10 cellular contexts compared by ENCODE assay signal in genomic region chr13:27022571-27023311, GRCh38.
DNase-seq lines count a peak whose midpoint lies in the region; ATAC-seq and TF ChIP-seq lines count a peak whose summit lies in the region.
"Had no signal": no experiment of that assay in that cellular context is flagged by ENCODE, and none has a peak within 500 bp of the region (broad histone marks: within the 10 kb centered on the region; RNA-seq: fewer than 3 reads in every experiment).

No MANE protein-coding gene starts in this region.

- POLR2A ChIA-PET in activated CD8-positive, alpha-beta T cell treated with anti-CD3 and anti-CD28 coated beads for 36 hours (lab: Charles Lee): interaction anchor here (1.1 to 1.3 kb wide), 2 partner anchors 9 to 17 kb away, joined by 3 to 4 read pairs; no protein-coding TSS in a partner anchor
- POLR2A ChIA-PET in activated CD8-positive, alpha-beta T cell treated with anti-CD3 and anti-CD28 coated beads, Interleukin-2, amount 10 ng/mL, durations not matched to agents 7 days and 5 days (lab: Charles Lee): interaction anchor here (0.7 kb wide), 2 partner anchors 22 to 64 kb away, joined by 3 read pairs; no protein-coding TSS in a partner anchor

- ATAC-seq in activated CD8-positive, alpha-beta T cell treated with anti-CD3 and anti-CD28 coated beads for 36 hours: peak; percentile 82
- no peak for ATAC-seq in activated CD8-positive, alpha-beta T cell treated with anti-CD3 and anti-CD28 coated beads, Interleukin-2, amount 10 ng/mL, durations not matched to agents 7 days and 5 days
- ATAC-seq in gastroesophageal sphincter (peak; percentile 73), GM19324 (IDR thresholded peaks at IDR 0.05; ENCODE audit: low FRiP score, unreplicated experiment) (no peak)

- H3K4me3 ChIP-seq in gastroesophageal sphincter: no peak overlapping the region
- no peak overlapping the region for H3K4me3 ChIP-seq in suprapubic skin
- H3K4me3 ChIP-seq in ascending aorta: no peak overlapping the region
- H3K4me3 ChIP-seq: heart right ventricle had no signal

- TF ChIP-seq POLR2A in gastroesophageal sphincter (IDR thresholded peaks at IDR 0.05) (no peak), suprapubic skin (IDR thresholded peaks at IDR 0.05) (no peak)

- 6 to 10% methylated on average over 2 to 5 of the region's 9 CpGs for WGBS in gastroesophageal sphincter (ENCODE audit: low coverage in 1 of 2), 2 donors
- WGBS in suprapubic skin: 51% methylated on average over 5 of the region's 9 CpGs

- H3K9me3 Mint-ChIP-seq in activated CD8-positive, alpha-beta T cell treated with anti-CD3 and anti-CD28 coated beads for 36 hours: no peaks in the 10 kb centered on the region
- H3K9me3 Mint-ChIP-seq in activated CD8-positive, alpha-beta T cell treated with anti-CD3 and anti-CD28 coated beads, Interleukin-2, amount 10 ng/mL, durations not matched to agents 7 days and 5 days (ENCODE audit: insufficient read depth): no peaks in the 10 kb centered on the region

- H3K27me3 ChIP-seq in gastroesophageal sphincter (no peaks in the 10 kb centered on the region), suprapubic skin (no peaks in the 10 kb centered on the region), ascending aorta (no peaks in the 10 kb centered on the region)

- H3K36me3 ChIP-seq in gastroesophageal sphincter (no peaks in the 10 kb centered on the region), suprapubic skin (no peaks in the 10 kb centered on the region), ascending aorta (no peaks in the 10 kb centered on the region)
- H3K36me3 ChIP-seq: heart right ventricle had no signal

- no peak for TF ChIP-seq CTCF in activated CD8-positive, alpha-beta T cell treated with anti-CD3 and anti-CD28 coated beads for 36 hours (IDR thresholded peaks at IDR 0.05)
- no peak for TF ChIP-seq CTCF in gastroesophageal sphincter (IDR thresholded peaks at IDR 0.05)
- TF ChIP-seq CTCF in suprapubic skin (IDR thresholded peaks at IDR 0.05): no peak
- TF ChIP-seq CTCF in ascending aorta (IDR thresholded peaks at IDR 0.05): no peak
- no peak for TF ChIP-seq CTCF in GM20000 (IDR thresholded peaks at IDR 0.05; ENCODE audit: extremely low read depth, missing control alignments)

- DNase-seq in activated CD8-positive, alpha-beta T cell treated with anti-CD3 and anti-CD28 coated beads for 36 hours: no peak
- DNase-seq in activated CD8-positive, alpha-beta T cell treated with anti-CD3 and anti-CD28 coated beads, Interleukin-2, amount 10 ng/mL, durations not matched to agents 7 days and 5 days: no peak
- peak; percentile 60 to 72 for DNase-seq in SHP77 (lab: John Stamatoyannopoulos, UW)
- peak in 1 of 2 donors; percentile 69 for DNase-seq in suprapubic skin (ENCODE audit: low spot score in 2 of 2)
- no peak for DNase-seq in ascending aorta (ENCODE audit: low spot score in 2 of 2)
- DNase-seq in GM20000 (ENCODE audit: low spot score): no peak
- DNase-seq: heart right ventricle; stimulated activated CD4-positive, alpha-beta T cell treated with anti-CD3 and anti-CD28 coated beads, Interleukin-4, amount 100 ng/mL, for 24 hours had no signal

- CTCF ChIA-PET in activated CD8-positive, alpha-beta T cell treated with anti-CD3 and anti-CD28 coated beads for 36 hours (lab: Charles Lee): no interaction called here
- CTCF ChIA-PET in activated CD8-positive, alpha-beta T cell treated with anti-CD3 and anti-CD28 coated beads, Interleukin-2, amount 10 ng/mL, durations not matched to agents 7 days and 5 days (lab: Charles Lee): interaction anchor here (3.9 kb wide), 1 partner anchor 38 kb away, joined by 13 read pairs; no protein-coding TSS in a partner anchor

- H3K27me3 Mint-ChIP-seq in activated CD8-positive, alpha-beta T cell treated with anti-CD3 and anti-CD28 coated beads for 36 hours: peaks cover 2% of the 10 kb centered on the region
- H3K27me3 Mint-ChIP-seq in activated CD8-positive, alpha-beta T cell treated with anti-CD3 and anti-CD28 coated beads, Interleukin-2, amount 10 ng/mL, durations not matched to agents 7 days and 5 days (ENCODE audit: low read depth): peaks cover 8% of the 10 kb centered on the region

- H3K36me3 Mint-ChIP-seq in activated CD8-positive, alpha-beta T cell treated with anti-CD3 and anti-CD28 coated beads for 36 hours (ENCODE audit: low read depth): no peaks in the 10 kb centered on the region
- H3K36me3 Mint-ChIP-seq in activated CD8-positive, alpha-beta T cell treated with anti-CD3 and anti-CD28 coated beads, Interleukin-2, amount 10 ng/mL, durations not matched to agents 7 days and 5 days (ENCODE audit: low read depth): no peaks in the 10 kb centered on the region

- no peaks in the 10 kb centered on the region for H3K9me3 ChIP-seq in gastroesophageal sphincter
- no peaks in the 10 kb centered on the region for H3K9me3 ChIP-seq in suprapubic skin
- H3K9me3 ChIP-seq in ascending aorta: no peaks in the 10 kb centered on the region
- H3K9me3 ChIP-seq: heart right ventricle had no signal

- peak overlapping the region; percentile 74 to 82 (median 81) for H3K27ac ChIP-seq in gastroesophageal sphincter
- no peak overlapping the region for H3K27ac ChIP-seq in suprapubic skin
- H3K27ac ChIP-seq in ascending aorta: no peak overlapping the region
- H3K27ac ChIP-seq: heart right ventricle had no signal

- intact Hi-C loops in activated CD8-positive, alpha-beta T cell treated with anti-CD3 and anti-CD28 coated beads for 36 hours (cut with micrococcal nuclease): no loop called here
- intact Hi-C loops in ascending aorta (cut with DNase I): no loop called here

- no peak overlapping the region for H3K4me3 Mint-ChIP-seq in activated CD8-positive, alpha-beta T cell treated with anti-CD3 and anti-CD28 coated beads for 36 hours
- H3K4me3 Mint-ChIP-seq in activated CD8-positive, alpha-beta T cell treated with anti-CD3 and anti-CD28 coated beads, Interleukin-2, amount 10 ng/mL, durations not matched to agents 7 days and 5 days: no peak overlapping the region

- no peak overlapping the region for H3K27ac Mint-ChIP-seq in activated CD8-positive, alpha-beta T cell treated with anti-CD3 and anti-CD28 coated beads for 36 hours
- H3K27ac Mint-ChIP-seq in activated CD8-positive, alpha-beta T cell treated with anti-CD3 and anti-CD28 coated beads, Interleukin-2, amount 10 ng/mL, durations not matched to agents 7 days and 5 days: no peak overlapping the region

- TF ChIP-seq EP300 in gastroesophageal sphincter (IDR thresholded peaks at IDR 0.05) (no peak), suprapubic skin (IDR thresholded peaks at IDR 0.05) (peak; percentile 39)

- H3K4me1 Mint-ChIP-seq in activated CD8-positive, alpha-beta T cell treated with anti-CD3 and anti-CD28 coated beads for 36 hours (ENCODE audit: low read depth): no peaks in the 10 kb centered on the region
- peaks cover 17% of the 10 kb centered on the region for H3K4me1 Mint-ChIP-seq in activated CD8-positive, alpha-beta T cell treated with anti-CD3 and anti-CD28 coated beads, Interleukin-2, amount 10 ng/mL, durations not matched to agents 7 days and 5 days (ENCODE audit: low read depth)

- H3K4me1 ChIP-seq in gastroesophageal sphincter: peaks cover 0 to 75% (median 13%) of the 10 kb centered on the region in 3 donors
- no peaks in the 10 kb centered on the region for H3K4me1 ChIP-seq in suprapubic skin
- no peaks in the 10 kb centered on the region for H3K4me1 ChIP-seq in ascending aorta
- H3K4me1 ChIP-seq: heart right ventricle had no signal

Comparison
In these comparisons a context has a peak if more than half of its experiments do, and no peak if none do; other contexts are left out.
1. ATAC-seq: peak in activated CD8-positive, alpha-beta T cell treated with anti-CD3 and anti-CD28 coated beads for 36 hours (single experiment) and gastroesophageal sphincter (single experiment); none in activated CD8-positive, alpha-beta T cell treated with anti-CD3 and anti-CD28 coated beads, Interleukin-2, amount 10 ng/mL, durations not matched to agents 7 days and 5 days (single experiment) and GM19324 (single experiment).
2. DNase-seq: peak in SHP77 (2 of 2); none in activated CD8-positive, alpha-beta T cell treated with anti-CD3 and anti-CD28 coated beads for 36 hours (single experiment), activated CD8-positive, alpha-beta T cell treated with anti-CD3 and anti-CD28 coated beads, Interleukin-2, amount 10 ng/mL, durations not matched to agents 7 days and 5 days (single experiment), ascending aorta (0 of 2) and GM20000 (single experiment).
3. H3K27ac ChIP-seq: peak in gastroesophageal sphincter (4 of 4); none in suprapubic skin (single experiment) and ascending aorta (0 of 2).